In genomic region chr3:52681610-52682009, GRCh38 we compare ENCODE assay signal across 9 cellular contexts. TPM values are rescaled to one million over a fixed set of nuclear protein-coding genes. Genes with fewer than 3 reads are reported as not detected.
DNase-seq lines count a peak whose midpoint lies in the region; ATAC-seq and TF ChIP-seq lines count a peak whose summit lies in the region.
"Had no signal": no experiment of that assay in that cellular context is flagged by ENCODE, and none has a peak within 500 bp of the region (broad histone marks: within the 10 kb centered on the region; RNA-seq: fewer than 3 reads in every experiment).

No MANE protein-coding gene starts in this region.

- H2BK5ac ChIP-seq in trophoblast cell (ENCODE audit: low read depth, low read length, poor library complexity): no peak overlapping the region

- H3K9me2 ChIP-seq in Loucy (replicated peaks; ENCODE audit: low read depth, low read length): no peaks in the 10 kb centered on the region

- H3K9me3 Mint-ChIP-seq in CD4-positive, CD25-positive, alpha-beta regulatory T cell: no peaks in the 10 kb centered on the region

- H2BK120ac ChIP-seq in trophoblast cell (ENCODE audit: insufficient read depth, low read length, poor library complexity): no peak overlapping the region

- no peaks in the 10 kb centered on the region for H3K9me3 ChIP-seq in CD4-positive, CD25-positive, alpha-beta regulatory T cell (ENCODE audit: control insufficient read depth in 2 of 2, low read length in 2 of 2)
- H3K9me3 ChIP-seq in Loucy (ENCODE audit: insufficient read depth, low read depth, low read length) (no peaks in the 10 kb centered on the region), mammary epithelial cell (replicated peaks; ENCODE audit: insufficient read depth, low read length) (no peaks in the 10 kb centered on the region), trophoblast cell (ENCODE audit: insufficient read depth, low read depth, low read length) (no peaks in the 10 kb centered on the region)

- dilution Hi-C loops in mammary epithelial cell (cut with HindIII; ENCODE audit: low sequenced_read_pairs): no loop called here

- H3K4me3 ChIP-seq in CD4-positive, CD25-positive, alpha-beta regulatory T cell (ENCODE audit: low read depth, low read length): no peak overlapping the region
- peak overlapping the region; percentile 9 for H3K4me3 ChIP-seq in Loucy (ENCODE audit: low read length, poor library complexity, severe bottlenecking)
- no peak overlapping the region for H3K4me3 ChIP-seq in mammary epithelial cell (replicated peaks in 1 of 3; ENCODE audit: insufficient read depth in 1 of 3, low read depth in 2 of 3, low read length in 3 of 3)
- no peak overlapping the region for H3K4me3 ChIP-seq in trophoblast cell (ENCODE audit: low read depth, low read length)

- 0 out of 2 replicates have a peak, but pooled peaks cover 3% of the 10 kb centered on the region for H3F3A ChIP-seq in Loucy (ENCODE audit: low read depth)

- no peak overlapping the region for H4K8ac ChIP-seq in trophoblast cell (ENCODE audit: low read depth, low read length)

- H3K4me2 ChIP-seq in Loucy (ENCODE audit: low read depth, low read length, poor library complexity, severe bottlenecking) (peak overlapping the region; percentile 90), mammary epithelial cell (ENCODE audit: insufficient read depth, low read depth, low read length) (no peak overlapping the region), trophoblast cell (ENCODE audit: low read length) (no peak overlapping the region)

- DNase-seq in CD4-positive, CD25-positive, alpha-beta regulatory T cell: no peak
- DNase-seq in mammary epithelial cell (no peak), trophoblast cell (no peak), NCI-H345 treated with DMSO at 0.1 percent for 48 hours (lab: John Stamatoyannopoulos, UW; ENCODE audit: unreplicated experiment) (no peak)
- no peak for DNase-seq in activated effector memory CD4-positive, alpha-beta T cell treated with Interleukin-2 at 50 U/mL for 16 hours
- DNase-seq: NCI-H446 treated with DMSO at 0.1 percent for 48 hours had no signal

- no peak overlapping the region for H3K14ac ChIP-seq in trophoblast cell (ENCODE audit: low read length)

- peaks cover 23% of the 10 kb centered on the region for H3K4me1 ChIP-seq in CD4-positive, CD25-positive, alpha-beta regulatory T cell (ENCODE audit: control insufficient read depth, insufficient read depth, low read length, poor library complexity, severe bottlenecking)
- H3K4me1 ChIP-seq in Loucy (ENCODE audit: insufficient read depth, low read length, poor library complexity, severe bottlenecking) (peaks cover 53% of the 10 kb centered on the region), mammary epithelial cell (ENCODE audit: insufficient read depth, low read length) (peaks cover 10% of the 10 kb centered on the region), trophoblast cell (ENCODE audit: control insufficient read depth in 1 of 2, insufficient read depth in 2 of 2, low read length in 2 of 2) (peaks cover 0 to 3% of the 10 kb centered on the region in 2 experiments)

- in situ Hi-C loops in mammary epithelial cell (cut with MboI; ENCODE audit: low sequenced_read_pairs in 2 of 2): no loop called here

- no peak for ATAC-seq in CD4-positive, CD25-positive, alpha-beta regulatory T cell (ENCODE audit: low read depth in 2 of 2)
- ATAC-seq in HG02610 (IDR thresholded peaks at IDR 0.05; ENCODE audit: unreplicated experiment) (no peak), HG03432 (IDR thresholded peaks at IDR 0.05; ENCODE audit: unreplicated experiment) (no peak)

- H2AFZ ChIP-seq in Loucy (ENCODE audit: low read length) (no peak overlapping the region), mammary epithelial cell (ENCODE audit: low read depth, low read length) (no peak overlapping the region), trophoblast cell (ENCODE audit: insufficient read depth, low read length, poor library complexity) (no peak overlapping the region)

- H3K9ac ChIP-seq in Loucy (ENCODE audit: low read depth, low read length, poor library complexity, severe bottlenecking): peak overlapping the region; percentile 36
- H3K9ac ChIP-seq in mammary epithelial cell (ENCODE audit: insufficient read depth, low read length): no peak overlapping the region
- no peak overlapping the region for H3K9ac ChIP-seq in trophoblast cell (ENCODE audit: low read length)

- peaks cover 7% of the 10 kb centered on the region for H3K79me1 ChIP-seq in trophoblast cell (ENCODE audit: low read length)

- peak overlapping the region; percentile 72 for H3K4ac ChIP-seq in trophoblast cell (ENCODE audit: low read depth, low read length)

- H3K36me3 ChIP-seq in CD4-positive, CD25-positive, alpha-beta regulatory T cell (ENCODE audit: control insufficient read depth, insufficient read depth, low read length): peaks cover 28% of the 10 kb centered on the region
- H3K36me3 ChIP-seq in Loucy (ENCODE audit: insufficient read depth, low read length) (peaks cover 25% of the 10 kb centered on the region; the same call in 1 of the 2 replicates), mammary epithelial cell (ENCODE audit: insufficient read depth, low read length) (peaks cover 12% of the 10 kb centered on the region), trophoblast cell (ENCODE audit: control insufficient read depth in 1 of 2, insufficient read depth in 2 of 2, low read length in 2 of 2) (peaks cover 15 to 22% of the 10 kb centered on the region in 2 experiments)

- peak overlapping the region; percentile 26 to 81 (median 33) for H3K27ac Mint-ChIP-seq in CD4-positive, CD25-positive, alpha-beta regulatory T cell

- H3K27me3 Mint-ChIP-seq in CD4-positive, CD25-positive, alpha-beta regulatory T cell: no peaks in the 10 kb centered on the region

- H4K91ac ChIP-seq in trophoblast cell (ENCODE audit: low read depth, low read length): no peak overlapping the region

- intact Hi-C loops in mammary epithelial cell (cut with micrococcal nuclease): loop anchor here (1.0 kb wide), 3 partner anchors 10 to 253 kb away; no protein-coding TSS in a partner anchor

- no peak overlapping the region for H4K12ac ChIP-seq in trophoblast cell (ENCODE audit: low read depth, low read length)

- H4K20me1 ChIP-seq in Loucy (ENCODE audit: insufficient read depth, low read length, poor library complexity, severe bottlenecking): peaks cover 32% of the 10 kb centered on the region
- no peaks in the 10 kb centered on the region for H4K20me1 ChIP-seq in mammary epithelial cell (ENCODE audit: insufficient read depth, low read length)

- H3K27me3 ChIP-seq in CD4-positive, CD25-positive, alpha-beta regulatory T cell (ENCODE audit: control insufficient read depth, insufficient read depth, low read length): no peaks in the 10 kb centered on the region
- H3K27me3 ChIP-seq in Loucy (ENCODE audit: insufficient read depth, low read length, poor library complexity, severe bottlenecking) (no peaks in the 10 kb centered on the region), mammary epithelial cell (ENCODE audit: insufficient read depth, low read length) (no peaks in the 10 kb centered on the region), trophoblast cell (ENCODE audit: insufficient read depth, low read length) (no peaks in the 10 kb centered on the region)

- no peak overlapping the region for H3K23ac ChIP-seq in trophoblast cell (ENCODE audit: low read length)

- CTCF ChIA-PET in mammary epithelial cell (lab: Charles Lee; ENCODE audit: low non-redundant PET): no interaction called here

- H3K79me2 ChIP-seq in Loucy (ENCODE audit: insufficient read depth, low read length) (peaks cover 81% of the 10 kb centered on the region), mammary epithelial cell (ENCODE audit: insufficient read depth, low read length) (peaks cover 74% of the 10 kb centered on the region), trophoblast cell (ENCODE audit: control insufficient read depth, insufficient read depth, low read length, poor library complexity) (peaks cover 13% of the 10 kb centered on the region)

- no TSS peak for BruUV-seq in mammary epithelial cell (replicated peaks; lab: Mats Ljungman, UMichigan)

- no peak overlapping the region for H2AK5ac ChIP-seq in trophoblast cell (ENCODE audit: low read length)

- H3K4me3 Mint-ChIP-seq in CD4-positive, CD25-positive, alpha-beta regulatory T cell: peak overlapping the region in 2 of 4 donors; percentile 68 to 69

- peaks cover 35% of the 10 kb centered on the region for H3K36me3 Mint-ChIP-seq in CD4-positive, CD25-positive, alpha-beta regulatory T cell

- TF ChIP-seq CTCF in Loucy (conservative IDR thresholded peaks at IDR 0.05; ENCODE audit: low read length): no peak
- TF ChIP-seq CTCF in mammary epithelial cell (conservative IDR thresholded peaks at IDR 0.05 in 1 of 2, IDR thresholded peaks at IDR 0.05 in 1 of 2; ENCODE audit: extremely low read depth in 1 of 2, insufficient read depth in 1 of 2, low read depth in 1 of 2, low read length in 2 of 2): no peak

- H3K27ac ChIP-seq in CD4-positive, CD25-positive, alpha-beta regulatory T cell (ENCODE audit: insufficient read depth, low read length, poor library complexity, severe bottlenecking): no peak overlapping the region
- H3K27ac ChIP-seq in mammary epithelial cell (ENCODE audit: insufficient read depth, low read depth, low read length): peak overlapping the region; percentile 6
- no peak overlapping the region for H3K27ac ChIP-seq in trophoblast cell (ENCODE audit: low read depth, low read length)

- H3K4me1 Mint-ChIP-seq in CD4-positive, CD25-positive, alpha-beta regulatory T cell: peaks cover 27 to 65% (median 45%) of the 10 kb centered on the region in 4 donors

- WGBS in mammary epithelial cell (ENCODE audit: low coverage, missing lambda C conversion rate): 81% methylated on average over 3 of the region's 3 CpGs
- no CpG with 5 or more reads among the region's 3 CpGs for WGBS in trophoblast cell (ENCODE audit: extremely low coverage, insufficient coverage, insufficient read length)

- no peak overlapping the region for H3K18ac ChIP-seq in trophoblast cell (ENCODE audit: low read length)

- no peak overlapping the region for H2BK12ac ChIP-seq in trophoblast cell (ENCODE audit: low read length)

RNA-seq across cellular contexts. Expression of gene PBRM1, which starts 4.1 kb away (rescaled TPM):
- 58.7 TPM for total RNA-seq in CD4-positive, CD25-positive, alpha-beta regulatory T cell
- polyA plus RNA-seq in CD4-positive, CD25-positive, alpha-beta regulatory T cell: 10 to 100 TPM; 59.4 to 73.4 (median 67.9) TPM
- total RNA-seq in mammary epithelial cell: 10 to 100 TPM; 53.0 to 85.2 TPM
- 18.8 TPM for polyA plus RNA-seq in mammary epithelial cell
- polyA minus RNA-seq in mammary epithelial cell: 103 TPM
- polyA plus RNA-seq in trophoblast cell (2013): 33.7 and 38.9 TPM in 2 replicates

RNA-seq across cellular contexts. Expression of gene GNL3, which starts 4.2 kb away (rescaled TPM):
- 75.7 TPM for total RNA-seq in CD4-positive, CD25-positive, alpha-beta regulatory T cell
- 10 to 100 TPM; 42.4 to 61.5 (median 51.8) TPM for polyA plus RNA-seq in CD4-positive, CD25-positive, alpha-beta regulatory T cell
- 10 to 100 TPM; 81.5 to 97.8 TPM for total RNA-seq in mammary epithelial cell
- 51.1 TPM for polyA plus RNA-seq in mammary epithelial cell
- polyA minus RNA-seq in mammary epithelial cell: 58.3 TPM
- polyA plus RNA-seq in trophoblast cell (2013): 204 and 213 TPM in 2 replicates

RNA-seq across cellular contexts. Expression of gene GLT8D1, which starts 24.0 kb away (rescaled TPM):
- total RNA-seq in CD4-positive, CD25-positive, alpha-beta regulatory T cell: 26.6 TPM
- 10 to 100 TPM; 61.9 to 73.4 (median 68.1) TPM for polyA plus RNA-seq in CD4-positive, CD25-positive, alpha-beta regulatory T cell
- total RNA-seq in mammary epithelial cell: 10 to 100 TPM; 56.8 to 62.7 TPM
- polyA plus RNA-seq in mammary epithelial cell: 64.9 TPM
- 50.7 TPM for polyA minus RNA-seq in mammary epithelial cell
- polyA plus RNA-seq in trophoblast cell (2013): 46.7 and 46.8 TPM in 2 replicates

RNA-seq across cellular contexts. Expression of gene SPCS1, which starts 24.3 kb away (rescaled TPM):
- total RNA-seq in CD4-positive, CD25-positive, alpha-beta regulatory T cell: 57.6 TPM
- polyA plus RNA-seq in CD4-positive, CD25-positive, alpha-beta regulatory T cell: 100 to 1,000 TPM; 304 to 318 (median 312) TPM
- 100 to 1,000 TPM in 1 of 2 donors, 10 to 100 TPM in 1; 57.5 to 120 TPM for total RNA-seq in mammary epithelial cell
- 115 TPM for polyA plus RNA-seq in mammary epithelial cell
- 87.9 TPM for polyA minus RNA-seq in mammary epithelial cell
- polyA plus RNA-seq in trophoblast cell (2013): 139 and 144 TPM in 2 replicates
